ENCODE assay signal across 18 cellular contexts in genomic region chr10:97450828-97451227, GRCh38. TPM values are rescaled to one million over a fixed set of nuclear protein-coding genes. Genes with fewer than 3 reads are reported as not detected.
DNase-seq lines count a peak whose midpoint lies in the region; ATAC-seq and TF ChIP-seq lines count a peak whose summit lies in the region.
"Had no signal": no experiment of that assay in that cellular context is flagged by ENCODE, and none has a peak within 500 bp of the region (broad histone marks: within the 10 kb centered on the region; RNA-seq: fewer than 3 reads in every experiment).

No MANE protein-coding gene starts in this region.

- H3K27me3 ChIP-seq in CD4-positive, CD25-positive, alpha-beta regulatory T cell (ENCODE audit: control insufficient read depth, insufficient read depth, low read length): no peaks in the 10 kb centered on the region
- no peaks in the 10 kb centered on the region for H3K27me3 ChIP-seq in CD4-positive, alpha-beta T cell (ENCODE audit: control insufficient read depth, insufficient read depth, low read length)
- H3K27me3 ChIP-seq in left lung: no peaks in the 10 kb centered on the region
- H3K27me3 ChIP-seq in trophoblast cell (ENCODE audit: insufficient read depth, low read length): no peaks in the 10 kb centered on the region
- H3K27me3 ChIP-seq in spleen (replicated peaks in 1 of 7): no peaks in the 10 kb centered on the region
- H3K27me3 ChIP-seq in adrenal gland: no peaks in the 10 kb centered on the region
- H3K27me3 ChIP-seq: ascending aorta, heart left ventricle, SJSA1 had no signal

- DNase-seq in CD4-positive, CD25-positive, alpha-beta regulatory T cell: no peak
- DNase-seq in CD4-positive, alpha-beta T cell: no peak
- DNase-seq in kidney tubule cell (ENCODE audit: low spot score) (peak; percentile 66), left lung (no peak), trophoblast cell (no peak), spleen (no peak), adrenal gland (no peak)
- DNase-seq: activated B cell treated with CpG ODN at 0.5 μM for 24 hours; activated effector memory CD4-positive, alpha-beta T cell treated with anti-CD3 and anti-CD28 coated beads, Interleukin-2, amount 50 U/mL, for 16 hours; H7; NCI-H1048; NCI-H2029 treated with DMSO at 0.1 percent for 48 hours; stimulated activated CD4-positive, alpha-beta T cell treated with anti-CD3 and anti-CD28 coated beads, Interleukin-12 subunit alpha, Interleukin-12 subunit beta, amount 100 ng/mL, for 4 hours had no signal

- intact Hi-C loops in CD4-positive, alpha-beta T cell (cut with DNase I, micrococcal nuclease): no loop called here
- intact Hi-C loops in left lung (cut with DNase I): no loop called here
- intact Hi-C loops in spleen (cut with DNase I; ENCODE audit: low total_unique reads): no loop called here
- intact Hi-C loops in adrenal gland (cut with DNase I): no loop called here

- TF ChIP-seq CTCF in CD4-positive, alpha-beta T cell (IDR thresholded peaks at IDR 0.05): no peak
- no peak for TF ChIP-seq CTCF in left lung (IDR thresholded peaks at IDR 0.05)
- no peak for TF ChIP-seq CTCF in spleen (IDR thresholded peaks at IDR 0.05 in 8 of 11, conservative IDR thresholded peaks at IDR 0.05 in 3 of 11)
- no peak for TF ChIP-seq CTCF in adrenal gland (IDR thresholded peaks at IDR 0.05)

- H3K4me3 Mint-ChIP-seq in CD4-positive, CD25-positive, alpha-beta regulatory T cell: no peak overlapping the region
- H3K4me3 Mint-ChIP-seq in CD4-positive, alpha-beta T cell: peak overlapping the region; percentile 54
- H3K4me3 Mint-ChIP-seq in activated T-helper 17 cell treated with anti-CD3 and anti-CD28 coated beads, Interleukin-2, amount 50 U/mL, for 72 hours: no peak overlapping the region
- H3K4me3 Mint-ChIP-seq: activated B cell treated with CpG ODN at 0.5 μM for 24 hours had no signal

- H3K9ac ChIP-seq in trophoblast cell (ENCODE audit: low read length): no peak overlapping the region

- no peak overlapping the region for H3K27ac ChIP-seq in CD4-positive, CD25-positive, alpha-beta regulatory T cell (ENCODE audit: insufficient read depth, low read length, poor library complexity, severe bottlenecking)
- no peak overlapping the region for H3K27ac ChIP-seq in CD4-positive, alpha-beta T cell (ENCODE audit: low read depth, low read length)
- H3K27ac ChIP-seq in left lung: no peak overlapping the region
- H3K27ac ChIP-seq in trophoblast cell (ENCODE audit: low read depth, low read length): no peak overlapping the region
- H3K27ac ChIP-seq in spleen: no peak overlapping the region
- peak overlapping the region in 1 of 5 donors; percentile 33 for H3K27ac ChIP-seq in adrenal gland
- H3K27ac ChIP-seq: ascending aorta, SJSA1 had no signal

- no peak overlapping the region for H2BK5ac ChIP-seq in trophoblast cell (ENCODE audit: low read depth, low read length, poor library complexity)

- H3K4me3 ChIP-seq in CD4-positive, CD25-positive, alpha-beta regulatory T cell (ENCODE audit: low read depth, low read length): no peak overlapping the region
- H3K4me3 ChIP-seq in left lung: no peak overlapping the region
- no peak overlapping the region for H3K4me3 ChIP-seq in trophoblast cell (ENCODE audit: low read depth, low read length)
- no peak overlapping the region for H3K4me3 ChIP-seq in spleen
- H3K4me3 ChIP-seq in adrenal gland: no peak overlapping the region
- H3K4me3 ChIP-seq: ascending aorta, heart left ventricle, lung, SJSA1 had no signal

- no peak overlapping the region for H4K12ac ChIP-seq in trophoblast cell (ENCODE audit: low read depth, low read length)

- peaks cover 13 to 56% (median 26%) of the 10 kb centered on the region in 4 donors for H3K4me1 Mint-ChIP-seq in CD4-positive, CD25-positive, alpha-beta regulatory T cell
- peaks cover 53% of the 10 kb centered on the region for H3K4me1 Mint-ChIP-seq in CD4-positive, alpha-beta T cell (ENCODE audit: low read depth)
- peaks cover 41% of the 10 kb centered on the region for H3K4me1 Mint-ChIP-seq in activated T-helper 17 cell treated with anti-CD3 and anti-CD28 coated beads, Interleukin-2, amount 50 U/mL, for 72 hours

- no peaks in the 10 kb centered on the region for H3K9me3 ChIP-seq in CD4-positive, CD25-positive, alpha-beta regulatory T cell (ENCODE audit: control insufficient read depth in 2 of 2, low read length in 2 of 2)
- no peaks in the 10 kb centered on the region for H3K9me3 ChIP-seq in CD4-positive, alpha-beta T cell (ENCODE audit: control insufficient read depth, low read length)
- H3K9me3 ChIP-seq in left lung (no peaks in the 10 kb centered on the region), trophoblast cell (ENCODE audit: insufficient read depth, low read depth, low read length) (no peaks in the 10 kb centered on the region), spleen (no peaks in the 10 kb centered on the region), adrenal gland (replicated peaks in 1 of 3) (no peaks in the 10 kb centered on the region)
- H3K9me3 ChIP-seq: ascending aorta, heart left ventricle, SJSA1 had no signal

- no peak for ATAC-seq in CD4-positive, CD25-positive, alpha-beta regulatory T cell (ENCODE audit: low read depth in 2 of 2)
- ATAC-seq in CD4-positive, alpha-beta T cell (ENCODE audit: poor library complexity): no peak
- ATAC-seq in activated T-helper 17 cell treated with anti-CD3 and anti-CD28 coated beads, Interleukin-2, amount 50 U/mL, for 72 hours (replicated peaks): no peak
- ATAC-seq in left lung: no peak

- H4K8ac ChIP-seq in trophoblast cell (ENCODE audit: low read depth, low read length): no peak overlapping the region

- H2AFZ ChIP-seq in trophoblast cell (ENCODE audit: insufficient read depth, low read length, poor library complexity): no peak overlapping the region

- H3K79me1 ChIP-seq in trophoblast cell (ENCODE audit: low read length): peaks cover 4% of the 10 kb centered on the region

- H3K14ac ChIP-seq in trophoblast cell (ENCODE audit: low read length): no peak overlapping the region

- no peak overlapping the region for H3K4ac ChIP-seq in trophoblast cell (ENCODE audit: low read depth, low read length)

- no peak overlapping the region for H4K91ac ChIP-seq in trophoblast cell (ENCODE audit: low read depth, low read length)

- POLR2A ChIA-PET in CD4-positive, alpha-beta T cell (lab: Charles Lee): no interaction called here

- H3K27me3 Mint-ChIP-seq in CD4-positive, CD25-positive, alpha-beta regulatory T cell: no peaks in the 10 kb centered on the region
- no peaks in the 10 kb centered on the region for H3K27me3 Mint-ChIP-seq in CD4-positive, alpha-beta T cell
- no peaks in the 10 kb centered on the region for H3K27me3 Mint-ChIP-seq in activated T-helper 17 cell treated with anti-CD3 and anti-CD28 coated beads, Interleukin-2, amount 50 U/mL, for 72 hours
- H3K27me3 Mint-ChIP-seq: activated B cell treated with CpG ODN at 0.5 μM for 24 hours had no signal

- no peak overlapping the region for H3K4me2 ChIP-seq in trophoblast cell (ENCODE audit: low read length)

- peaks cover 15% of the 10 kb centered on the region for H3K4me1 ChIP-seq in CD4-positive, CD25-positive, alpha-beta regulatory T cell (ENCODE audit: control insufficient read depth, insufficient read depth, low read length, poor library complexity, severe bottlenecking)
- peaks cover 24 to 34% of the 10 kb centered on the region in 2 donors for H3K4me1 ChIP-seq in left lung
- H3K4me1 ChIP-seq in trophoblast cell (ENCODE audit: control insufficient read depth in 1 of 2, insufficient read depth in 2 of 2, low read length in 2 of 2): peaks cover 12 to 27% of the 10 kb centered on the region in 2 experiments
- H3K4me1 ChIP-seq in spleen: peaks cover 12 to 50% (median 27%) of the 10 kb centered on the region in 6 donors
- H3K4me1 ChIP-seq in adrenal gland (replicated peaks in 1 of 2): peaks cover 8 to 30% of the 10 kb centered on the region in 2 donors

- no CpG with 5 or more reads among the region's 2 CpGs for WGBS in trophoblast cell (ENCODE audit: extremely low coverage, insufficient coverage, insufficient read length)
- WGBS in spleen, 5 donors: 68 to 79% (median 74%) methylated on average over 2 of the region's 2 CpGs
- 59 to 80% (median 68%) methylated on average over 2 of the region's 2 CpGs for WGBS in adrenal gland, 4 donors

- H2BK12ac ChIP-seq in trophoblast cell (ENCODE audit: low read length): no peak overlapping the region

- CTCF ChIA-PET in CD4-positive, alpha-beta T cell (lab: Charles Lee): no interaction called here

- H3K36me3 Mint-ChIP-seq in CD4-positive, CD25-positive, alpha-beta regulatory T cell: peaks cover 4% of the 10 kb centered on the region
- H3K36me3 Mint-ChIP-seq in CD4-positive, alpha-beta T cell (ENCODE audit: low read depth): peaks cover 51% of the 10 kb centered on the region
- H3K36me3 Mint-ChIP-seq in activated T-helper 17 cell treated with anti-CD3 and anti-CD28 coated beads, Interleukin-2, amount 50 U/mL, for 72 hours (ENCODE audit: low read depth): peaks cover 78% of the 10 kb centered on the region

- peaks cover 4% of the 10 kb centered on the region for H3K79me2 ChIP-seq in trophoblast cell (ENCODE audit: control insufficient read depth, insufficient read depth, low read length, poor library complexity)

- peak overlapping the region in 2 of 3 donors; percentile 60 to 78 for H3K27ac Mint-ChIP-seq in CD4-positive, CD25-positive, alpha-beta regulatory T cell
- peak overlapping the region; percentile 55 for H3K27ac Mint-ChIP-seq in CD4-positive, alpha-beta T cell
- peak overlapping the region; percentile 70 for H3K27ac Mint-ChIP-seq in activated T-helper 17 cell treated with anti-CD3 and anti-CD28 coated beads, Interleukin-2, amount 50 U/mL, for 72 hours
- H3K27ac Mint-ChIP-seq: activated B cell treated with CpG ODN at 0.5 μM for 24 hours had no signal

- H3K36me3 ChIP-seq in CD4-positive, CD25-positive, alpha-beta regulatory T cell (ENCODE audit: control insufficient read depth, insufficient read depth, low read length): peaks cover 26% of the 10 kb centered on the region
- H3K36me3 ChIP-seq in left lung (peaks cover 0 to 46% of the 10 kb centered on the region in 2 donors), trophoblast cell (ENCODE audit: control insufficient read depth in 1 of 2, insufficient read depth in 2 of 2, low read length in 2 of 2) (peaks cover 20 to 29% of the 10 kb centered on the region in 2 experiments), spleen (peaks cover 0 to 54% (median 28%) of the 10 kb centered on the region in 6 donors), adrenal gland (replicated peaks in 1 of 2) (peaks cover 0 to 23% of the 10 kb centered on the region in 2 donors)

- H3K23ac ChIP-seq in trophoblast cell (ENCODE audit: low read length): no peak overlapping the region

- no peak for TF ChIP-seq POLR2A in spleen (IDR thresholded peaks at IDR 0.05)
- no peak for TF ChIP-seq POLR2A in adrenal gland (IDR thresholded peaks at IDR 0.05)

- H3K9me3 Mint-ChIP-seq in CD4-positive, CD25-positive, alpha-beta regulatory T cell: no peaks in the 10 kb centered on the region
- no peaks in the 10 kb centered on the region for H3K9me3 Mint-ChIP-seq in CD4-positive, alpha-beta T cell
- H3K9me3 Mint-ChIP-seq in activated T-helper 17 cell treated with anti-CD3 and anti-CD28 coated beads, Interleukin-2, amount 50 U/mL, for 72 hours: no peaks in the 10 kb centered on the region
- H3K9me3 Mint-ChIP-seq: activated B cell treated with CpG ODN at 0.5 μM for 24 hours had no signal

- H3K18ac ChIP-seq in trophoblast cell (ENCODE audit: low read length): no peak overlapping the region

- no peak overlapping the region for H2BK120ac ChIP-seq in trophoblast cell (ENCODE audit: insufficient read depth, low read length, poor library complexity)

- no peak overlapping the region for H2AK5ac ChIP-seq in trophoblast cell (ENCODE audit: low read length)

RNA-seq across cellular contexts. Expression of gene ZDHHC16, which starts 4.9 kb away (rescaled TPM):
- 17.1 TPM for total RNA-seq in CD4-positive, CD25-positive, alpha-beta regulatory T cell
- polyA plus RNA-seq in CD4-positive, CD25-positive, alpha-beta regulatory T cell: 10 to 100 TPM; 25.3 to 36.4 (median 28.5) TPM
- 1 to 10 TPM; 6.2 to 6.5 TPM for total RNA-seq in CD4-positive, alpha-beta T cell
- total RNA-seq in activated T-helper 17 cell treated with anti-CD3 and anti-CD28 coated beads, Interleukin-2, amount 50 U/mL, for 72 hours: 10 to 100 TPM; 49.2 to 65.8 TPM
- total RNA-seq in left lung: 10 to 100 TPM; 61.5 to 65.2 TPM
- 33.1 and 33.5 TPM in 2 replicates for polyA plus RNA-seq in trophoblast cell (2013)
- total RNA-seq in spleen: 10 to 100 TPM; 23.6 to 26.1 (median 25.1) TPM
- polyA plus RNA-seq in spleen: 10 to 100 TPM; 14.0 to 20.1 (median 15.7) TPM
- total RNA-seq in adrenal gland: 10 to 100 TPM; 18.8 to 42.0 (median 24.3) TPM
- 10 to 100 TPM; 30.9 to 41.1 (median 38.4) TPM for polyA plus RNA-seq in adrenal gland

RNA-seq across cellular contexts. Expression of gene EXOSC1, which starts 5.0 kb away (rescaled TPM):
- 42.2 TPM for total RNA-seq in CD4-positive, CD25-positive, alpha-beta regulatory T cell
- 100 to 1,000 TPM in 2 of 4 donors, 10 to 100 TPM in 2; 97.5 to 105 (median 101) TPM for polyA plus RNA-seq in CD4-positive, CD25-positive, alpha-beta regulatory T cell
- total RNA-seq in CD4-positive, alpha-beta T cell: 10 to 100 TPM; 28.8 to 29.7 TPM
- 10 to 100 TPM; 49.7 to 54.2 TPM for total RNA-seq in activated T-helper 17 cell treated with anti-CD3 and anti-CD28 coated beads, Interleukin-2, amount 50 U/mL, for 72 hours
- total RNA-seq in left lung (10 to 100 TPM; 27.2 to 30.4 TPM), spleen (10 to 100 TPM; 28.7 to 38.2 (median 33.8) TPM), adrenal gland (10 to 100 TPM; 22.3 to 95.8 (median 32.6) TPM)
- polyA plus RNA-seq in trophoblast cell (2013): 46.4 and 49.2 TPM in 2 replicates
- polyA plus RNA-seq in spleen (10 to 100 TPM; 42.1 to 50.5 (median 49.4) TPM), adrenal gland (10 to 100 TPM; 38.3 to 46.7 (median 38.5) TPM)

RNA-seq across cellular contexts. Expression of gene PGAM1, which starts 24.8 kb away (rescaled TPM):
- total RNA-seq in CD4-positive, CD25-positive, alpha-beta regulatory T cell: 98.8 TPM
- polyA plus RNA-seq in CD4-positive, CD25-positive, alpha-beta regulatory T cell: 100 to 1,000 TPM; 253 to 375 (median 298) TPM
- 10 to 100 TPM; 50.7 to 55.5 TPM for total RNA-seq in CD4-positive, alpha-beta T cell
- 1,000 to 10,000 TPM; 1,094 to 1,221 TPM for total RNA-seq in activated T-helper 17 cell treated with anti-CD3 and anti-CD28 coated beads, Interleukin-2, amount 50 U/mL, for 72 hours
- total RNA-seq in left lung: 100 to 1,000 TPM; 209 to 236 TPM
- 324 and 327 TPM in 2 replicates for polyA plus RNA-seq in trophoblast cell (2013)
- total RNA-seq in spleen: 100 to 1,000 TPM; 144 to 235 (median 197) TPM
- 100 to 1,000 TPM in 1 of 3 donors, 10 to 100 TPM in 2; 51.4 to 146 (median 98.8) TPM for polyA plus RNA-seq in spleen
- total RNA-seq in adrenal gland: 100 to 1,000 TPM; 307 to 578 (median 398) TPM
- polyA plus RNA-seq in adrenal gland: 100 to 1,000 TPM in 1 of 3 donors, 10 to 100 TPM in 2; 55.4 to 627 (median 84.4) TPM

RNA-seq across cellular contexts. Expression of gene MMS19, which starts 47.4 kb away (rescaled TPM):
- total RNA-seq in CD4-positive, CD25-positive, alpha-beta regulatory T cell: 59.6 TPM
- 10 to 100 TPM; 26.7 to 44.5 (median 34.8) TPM for polyA plus RNA-seq in CD4-positive, CD25-positive, alpha-beta regulatory T cell
- total RNA-seq in CD4-positive, alpha-beta T cell: 10 to 100 TPM; 58.4 to 65.7 TPM
- 10 to 100 TPM; 89.3 to 90.5 TPM for total RNA-seq in activated T-helper 17 cell treated with anti-CD3 and anti-CD28 coated beads, Interleukin-2, amount 50 U/mL, for 72 hours
- total RNA-seq in left lung (10 to 100 TPM; 60.1 to 60.7 TPM), spleen (10 to 100 TPM; 54.5 to 91.5 (median 59.7) TPM), adrenal gland (100 to 1,000 TPM in 1 of 8 donors, 10 to 100 TPM in 7; 38.7 to 139 (median 58.6) TPM)
- 91.9 and 93.6 TPM in 2 replicates for polyA plus RNA-seq in trophoblast cell (2013)
- polyA plus RNA-seq in spleen (100 to 1,000 TPM in 1 of 3 donors, 10 to 100 TPM in 2; 53.5 to 101 (median 78.7) TPM), adrenal gland (10 to 100 TPM; 46.8 to 79.8 (median 68.4) TPM)

RNA-seq across cellular contexts. Expression of gene UBTD1, which starts 47.9 kb away (rescaled TPM):
- 1.4 TPM for total RNA-seq in CD4-positive, CD25-positive, alpha-beta regulatory T cell
- polyA plus RNA-seq in CD4-positive, CD25-positive, alpha-beta regulatory T cell: 1 to 10 TPM in 3 of 4 donors, under 1 TPM in 1; 0.22 to 2.2 (median 2.0) TPM
- under 1 TPM; 0.56 to 0.80 TPM for total RNA-seq in CD4-positive, alpha-beta T cell
- total RNA-seq in activated T-helper 17 cell treated with anti-CD3 and anti-CD28 coated beads, Interleukin-2, amount 50 U/mL, for 72 hours: 1 to 10 TPM; 1.7 to 2.1 TPM
- total RNA-seq in left lung (10 to 100 TPM; 30.4 to 41.0 TPM), spleen (10 to 100 TPM in 6 of 7 donors, 1 to 10 TPM in 1; 8.0 to 17.6 (median 12.1) TPM), adrenal gland (10 to 100 TPM; 11.6 to 24.2 (median 13.4) TPM)
- polyA plus RNA-seq in trophoblast cell (2013): 12.9 and 13.5 TPM in 2 replicates
- polyA plus RNA-seq in spleen (10 to 100 TPM in 1 of 3 donors, 1 to 10 TPM in 2; 4.5 to 11.5 (median 6.8) TPM), adrenal gland (10 to 100 TPM in 2 of 3 donors, 1 to 10 TPM in 1; 1.4 to 20.6 (median 17.4) TPM)
